Comparison of ENCODE assay signal across 11 cellular contexts in the genomic region with DNA sequence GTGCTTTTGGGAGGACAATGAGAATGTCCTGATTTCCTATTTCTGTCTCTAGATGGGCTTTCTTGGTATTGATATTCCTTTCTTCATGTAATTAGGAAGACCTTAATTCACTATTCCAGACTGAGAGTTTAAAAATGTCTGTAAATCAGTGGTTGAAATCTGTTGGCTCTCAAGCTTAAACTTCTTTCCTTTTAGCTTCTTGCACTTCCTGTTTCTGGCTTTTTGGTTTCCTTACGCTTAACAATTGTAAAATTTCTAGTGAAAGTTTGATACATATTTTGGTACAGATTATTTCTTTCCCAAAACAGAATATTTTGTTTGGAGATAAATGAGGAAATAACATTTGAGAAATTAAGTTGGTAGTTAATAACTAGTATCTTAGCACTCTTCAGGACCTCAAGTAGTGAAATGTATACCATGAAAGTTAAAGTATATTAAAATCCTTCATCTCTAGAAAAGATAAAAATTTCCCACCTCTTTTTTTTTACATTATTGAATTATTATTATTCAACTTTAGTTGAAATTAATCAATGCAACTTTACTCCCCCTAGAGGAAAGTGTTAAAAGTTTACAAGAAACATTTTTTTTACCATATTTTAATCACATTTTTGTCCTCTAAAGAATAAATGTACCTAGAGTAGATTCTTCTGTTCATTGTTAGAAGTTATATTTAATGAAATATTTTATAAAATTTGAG.
A peak's percentile ranks its signal among the peaks of the same experiment; 100 is the strongest.
DNase-seq lines count a peak whose midpoint lies in the region; ATAC-seq, FAIRE-seq and TF ChIP-seq lines count a peak whose summit lies in the region.
"Had no signal": no experiment of that assay in that cellular context is flagged by ENCODE, and none has a peak within 500 bp of the region (broad histone marks: within the 10 kb centered on the region; RNA-seq: fewer than 3 reads in every experiment).

No MANE protein-coding gene starts in this region.

- TF ChIP-seq CTCF in SK-N-SH (IDR thresholded peaks at IDR 0.05) (peak; percentile 81), GM12878 (IDR thresholded peaks at IDR 0.05 in 2 of 3, conservative IDR thresholded peaks at IDR 0.05 in 1 of 3; ENCODE audit: control insufficient read depth in 2 of 3, extremely low read depth in 1 of 3, insufficient read depth in 1 of 3, low read depth in 3 of 3, low read length in 3 of 3) (no peak; a peak in 1 of 6 replicates), osteocyte (IDR thresholded peaks at IDR 0.05) (peak; percentile 50), gastroesophageal sphincter (IDR thresholded peaks at IDR 0.05) (peak in 2 of 4 experiments; percentile 10 to 13)

- ATAC-seq in SK-N-SH treated with all-trans-retinoic acid at 6 μM for 48 hours (no peak), GM12878 (no peak), gastroesophageal sphincter (no peak), HG03442 (IDR thresholded peaks at IDR 0.05; ENCODE audit: unreplicated experiment) (no peak)

- H3K27ac Mint-ChIP-seq in osteocyte (ENCODE audit: unreplicated experiment) = no peak overlapping the region

- TF ChIP-seq POLR2A in GM12878 (IDR thresholded peaks at IDR 0.05; ENCODE audit: low read depth, low read length) = no peak
- no peak for TF ChIP-seq POLR2A in gastroesophageal sphincter (IDR thresholded peaks at IDR 0.05)

- POLR2A ChIA-PET in SK-N-SH (lab: Yijun Ruan, JAX) (no interaction called here), GM12878 (lab: Charles Lee) (interaction anchor here (0.6 kb wide), 1 partner anchor 33 kb away, joined by 4 read pairs; no protein-coding TSS in a partner anchor)

- FAIRE-seq in GM12878 (lab: Jason Lieb, UNC) = peak; percentile 52

- no peaks in the 10 kb centered on the region for H3K9me3 Mint-ChIP-seq in osteocyte (ENCODE audit: unreplicated experiment)
- H3K9me3 Mint-ChIP-seq: CD8-positive, alpha-beta memory T cell had no signal

- H4K20me1 ChIP-seq in SK-N-SH (ENCODE audit: insufficient read depth) (no peaks in the 10 kb centered on the region), GM12878 (ENCODE audit: control insufficient read depth, insufficient read depth) (no peaks in the 10 kb centered on the region)

- H3K4me1 ChIP-seq in SK-N-SH (ENCODE audit: control insufficient read depth in 1 of 2, insufficient read depth in 2 of 2, low read depth in 1 of 2, low read length in 1 of 2) (no peaks in the 10 kb centered on the region; a peak in 1 of 4 replicates), GM12878 (ENCODE audit: control insufficient read depth, insufficient read depth, low read length) (no peaks in the 10 kb centered on the region), gastroesophageal sphincter (no peaks in the 10 kb centered on the region)

- CTCF ChIA-PET in SK-N-SH (lab: Yijun Ruan, JAX) (interaction anchor here (0.6 to 4.9 kb wide), 19 partner anchors 12 to 554 kb away, joined by 3 to 42 read pairs (median 4); partner anchors contain the start of genes PHTF2 and TMEM60), GM12878 (lab: Yijun Ruan, JAX) (interaction anchor here (0.5 to 2.9 kb wide), 14 partner anchors 12 to 284 kb away, joined by 3 to 22 read pairs (median 5); no protein-coding TSS in a partner anchor)

- no peaks in the 10 kb centered on the region for H3K9me2 ChIP-seq in SK-N-SH

- H2AFZ ChIP-seq in SK-N-SH (ENCODE audit: low read depth) (no peak overlapping the region), GM12878 (ENCODE audit: control insufficient read depth, low read depth, low read length) (no peak overlapping the region)

- no peaks in the 10 kb centered on the region for H3K36me3 ChIP-seq in SK-N-SH (replicated peaks in 1 of 2; ENCODE audit: control insufficient read depth in 1 of 2, insufficient read depth in 2 of 2, low read length in 1 of 2)
- H3K36me3 ChIP-seq in GM12878 (ENCODE audit: control insufficient read depth in 2 of 2, insufficient read depth in 2 of 2, low read length in 1 of 2) = no peaks in the 10 kb centered on the region
- no peaks in the 10 kb centered on the region for H3K36me3 ChIP-seq in gastroesophageal sphincter

- in situ Hi-C loops in GM12878 (cut with MboI) = loop anchor here (10.0 kb wide), 1 partner anchor 281 kb away; no protein-coding TSS in a partner anchor

- TF ChIP-seq EP300 in SK-N-SH (IDR thresholded peaks at IDR 0.05; ENCODE audit: borderline replicate concordance in 1 of 2, low read depth in 1 of 2, low read length in 1 of 2) = no peak
- TF ChIP-seq EP300 in GM12878 (IDR thresholded peaks at IDR 0.05; ENCODE audit: borderline replicate concordance in 1 of 2, control insufficient read depth in 1 of 2, low read depth in 2 of 2, low read length in 2 of 2) = no peak
- no peak for TF ChIP-seq EP300 in gastroesophageal sphincter (IDR thresholded peaks at IDR 0.05)

- no TSS peak for BruUV-seq in GM12878 (replicated peaks; lab: Mats Ljungman, UMichigan)

- RAD21 ChIA-PET in GM12878 (lab: Charles Lee; ENCODE audit: unreplicated experiment) = interaction anchor here (0.7 to 1.2 kb wide), 7 partner anchors 9 to 284 kb away, joined by 3 to 9 read pairs (median 4); no protein-coding TSS in a partner anchor

- H3K4me3 Mint-ChIP-seq in osteocyte (ENCODE audit: unreplicated experiment) = no peak overlapping the region
- H3K4me3 Mint-ChIP-seq: CD8-positive, alpha-beta memory T cell had no signal

- no peak overlapping the region for H3K27ac ChIP-seq in SK-N-SH (ENCODE audit: low read depth in 2 of 2, low read length in 1 of 2)
- no peak overlapping the region for H3K27ac ChIP-seq in GM12878 (ENCODE audit: control insufficient read depth, insufficient read depth)
- H3K27ac ChIP-seq in gastroesophageal sphincter = no peak overlapping the region

- H3K79me2 ChIP-seq in SK-N-SH (ENCODE audit: insufficient read depth) (no peaks in the 10 kb centered on the region), GM12878 (ENCODE audit: control insufficient read depth, insufficient read depth, low read length) (no peaks in the 10 kb centered on the region)

- no peak for DNase-seq in SK-N-SH
- DNase-seq in Kasumi-1 (lab: John Stamatoyannopoulos, UW) = peak; percentile 20 to 36
- no peak for DNase-seq in GM12878 (ENCODE audit: low read depth, low spot score)
- no peak for DNase-seq in osteocyte (ENCODE audit: extremely low spot score, unreplicated experiment)
- DNase-seq in NCI-H1105 (lab: John Stamatoyannopoulos, UW) = no peak
- DNase-seq: CD8-positive, alpha-beta memory T cell; NCI-H2107; stimulated activated CD4-positive, alpha-beta T cell treated with anti-CD3 and anti-CD28 coated beads, Interleukin-2, amount 100 ng/mL, for 24 hours had no signal

- no peak overlapping the region for H3K4me2 ChIP-seq in SK-N-SH
- H3K4me2 ChIP-seq in GM12878 (ENCODE audit: control insufficient read depth, insufficient read depth) = no peak overlapping the region

- H3K27me3 Mint-ChIP-seq in osteocyte (ENCODE audit: unreplicated experiment) = no peaks in the 10 kb centered on the region
- H3K27me3 Mint-ChIP-seq: CD8-positive, alpha-beta memory T cell had no signal

- H3F3A ChIP-seq in SK-N-SH (replicated peaks; ENCODE audit: insufficient read depth) = peaks cover 13% of the 10 kb centered on the region

- peak; percentile 29; the same call in 1 of the 2 replicates for TF ChIP-seq RAD21 in SK-N-SH (IDR thresholded peaks at IDR 0.05; ENCODE audit: low read length)
- no peak for TF ChIP-seq RAD21 in GM12878 (IDR thresholded peaks at IDR 0.05; ENCODE audit: insufficient read depth, low read depth, low read length)

- SMC1A ChIA-PET in GM12878 (lab: Charles Lee; ENCODE audit: uncharacterized antibody, unreplicated experiment) = interaction anchor here (0.8 to 2.7 kb wide), 9 partner anchors 12 to 284 kb away, joined by 3 to 17 read pairs (median 4); partner anchors contain the start of genes PHTF2 and TMEM60

- no peaks in the 10 kb centered on the region for H3K36me3 Mint-ChIP-seq in osteocyte (ENCODE audit: unreplicated experiment)

- H3K9ac ChIP-seq in SK-N-SH = no peak overlapping the region
- no peak overlapping the region for H3K9ac ChIP-seq in GM12878 (ENCODE audit: control insufficient read depth, insufficient read depth, low read length)

- H3K4me1 Mint-ChIP-seq in osteocyte (ENCODE audit: unreplicated experiment) = peaks cover 5% of the 10 kb centered on the region

- H3K9me3 ChIP-seq in SK-N-SH (no peaks in the 10 kb centered on the region), GM12878 (replicated peaks; ENCODE audit: control insufficient read depth, insufficient read depth, low read length) (no peaks in the 10 kb centered on the region), gastroesophageal sphincter (no peaks in the 10 kb centered on the region)

- intact Hi-C loops in GM12878 (cut with micrococcal nuclease; ENCODE audit: unreplicated experiment) = loop anchor here (5.0 kb wide), 2 partner anchors 173 to 278 kb away; no protein-coding TSS in a partner anchor

- H3K27me3 ChIP-seq in SK-N-SH (ENCODE audit: insufficient read depth) (no peaks in the 10 kb centered on the region), GM12878 (replicated peaks in 1 of 2; ENCODE audit: control insufficient read depth in 2 of 2, insufficient read depth in 2 of 2, low read length in 1 of 2) (no peaks in the 10 kb centered on the region), gastroesophageal sphincter (no peaks in the 10 kb centered on the region)

- H3K4me3 ChIP-seq in SK-N-SH (ENCODE audit: low read depth in 2 of 2, low read length in 1 of 2) (no peak overlapping the region), GM12878 (no peak overlapping the region), gastroesophageal sphincter (no peak overlapping the region)

- WGBS in SK-N-SH (ENCODE audit: low lambda C conversion rate) = 100% methylated on average over 1 of the region's 1 CpG
- WGBS in GM12878 (ENCODE audit: insufficient coverage, insufficient replicate concordance, low lambda C conversion rate, missing lambda C conversion rate) = 41% methylated on average over 1 of the region's 1 CpG
- WGBS in gastroesophageal sphincter (ENCODE audit: low coverage in 1 of 2), 2 donors = 73 to 86% methylated on average over 1 of the region's 1 CpG

TF ChIP-seq in SK-N-SH, 30 proteins besides CTCF, POLR2A, EP300 and RAD21 (continues in another document):
- no peak for TF ChIP-seq SMC3 (IDR thresholded peaks at IDR 0.05; ENCODE audit: low read depth, low read length)
- no peak for TF ChIP-seq RXRA (IDR thresholded peaks at IDR 0.05; ENCODE audit: borderline replicate concordance, low read depth)
- no peak for TF ChIP-seq POLR2AphosphoS5 (IDR thresholded peaks at IDR 0.05; ENCODE audit: low read depth, low read length)
- no peak for TF ChIP-seq TAF1 (IDR thresholded peaks at IDR 0.05; ENCODE audit: borderline replicate concordance, low read depth, low read length)

TF ChIP-seq in SK-N-SH treated with all-trans-retinoic acid at 6 μM for 48 hours, 23 proteins besides CTCF, POLR2A, EP300 and RAD21 (continues in another document):
- no peak for TF ChIP-seq TCF4 (CRISPR knock-in tag; IDR thresholded peaks at IDR 0.05; ENCODE audit: borderline replicate concordance)
- TF ChIP-seq PPARA (CRISPR knock-in tag; IDR thresholded peaks at IDR 0.05; ENCODE audit: borderline replicate concordance) = no peak
- TF ChIP-seq BACH2 (CRISPR knock-in tag; IDR thresholded peaks at IDR 0.05; ENCODE audit: borderline replicate concordance) = no peak

TF ChIP-seq in GM12878, 131 proteins besides CTCF, POLR2A, EP300 and RAD21:
- TF ChIP-seq SPI1 (IDR thresholded peaks at IDR 0.05; ENCODE audit: borderline replicate concordance, insufficient read depth, low read depth, low read length) (peak; percentile 81), ZNF622 (IDR thresholded peaks at IDR 0.05) (no peak)

Comparison
In these comparisons a context has a peak if more than half of its experiments do, and no peak if none do; other contexts are left out.
1. DNase-seq: peak in Kasumi-1 (2 of 2); none in SK-N-SH (single experiment), GM12878 (single experiment), osteocyte (single experiment) and NCI-H1105 (single experiment).
2. CTCF ChIP-seq: peak in SK-N-SH (single experiment) and osteocyte (single experiment); none in GM12878 (0 of 3).
3. Of the 26 proteins assayed by ChIP-seq in both GM12878 and SK-N-SH: peak only in GM12878: none; only in SK-N-SH: CTCF and RAD21; in both: none; in neither: 24.